ENCODE assay signal across 10 cellular contexts in genomic region chr16:49366669-49367068, GRCh38.
DNase-seq lines count a peak whose midpoint lies in the region; ATAC-seq lines count a peak whose summit lies in the region.
"Had no signal": no experiment of that assay in that cellular context is flagged by ENCODE, and none has a peak within 500 bp of the region (broad histone marks: within the 10 kb centered on the region; RNA-seq: fewer than 3 reads in every experiment).

No MANE protein-coding gene starts in this region.

- H3K4me1 ChIP-seq in BLaER1 treated with 17β-estradiol and CSF1 and Interleukin-3, amounts not matched to agents 10 nM and 100 nM, result peaks cover 17 to 45% (median 36%) of the 10 kb centered on the region in 10 experiments

- H3K27ac ChIP-seq in BLaER1 treated with 17β-estradiol and CSF1 and Interleukin-3, amounts not matched to agents 10 nM and 100 nM, result peak overlapping the region in 10 of 11 experiments; percentile 11 to 80 (median 69); a peak in 18 of 22 replicates

- H3K36me3 ChIP-seq in BLaER1 treated with 17β-estradiol and CSF1 and Interleukin-3, amounts not matched to agents 10 nM and 100 nM, result no peaks in the 10 kb centered on the region

- peak; percentile 47 for ATAC-seq in GM19467 (IDR thresholded peaks at IDR 0.05; ENCODE audit: unreplicated experiment)
- peak; percentile 51 for ATAC-seq in HG02981 (IDR thresholded peaks at IDR 0.05; ENCODE audit: unreplicated experiment)

- no peak overlapping the region for H3K4me3 ChIP-seq in BLaER1 treated with 17β-estradiol and CSF1 and Interleukin-3, amounts not matched to agents 10 nM and 100 nM

- H3K27me3 ChIP-seq in BLaER1 treated with 17β-estradiol and CSF1 and Interleukin-3, amounts not matched to agents 10 nM and 100 nM, result no peaks in the 10 kb centered on the region

- H3K9me3 ChIP-seq in BLaER1 treated with 17β-estradiol and CSF1 and Interleukin-3, amounts not matched to agents 10 nM and 100 nM (replicated peaks in 1 of 11), result peaks cover 18 to 53% (median 28%) of the 10 kb centered on the region in 11 experiments

- peak overlapping the region in 2 of 11 experiments; percentile 12 to 39; a peak in 3 of 22 replicates for H3K9ac ChIP-seq in BLaER1 treated with 17β-estradiol and CSF1 and Interleukin-3, amounts not matched to agents 10 nM and 100 nM

- H4K20me1 ChIP-seq in BLaER1 treated with 17β-estradiol and CSF1 and Interleukin-3, amounts not matched to agents 10 nM and 100 nM, result no peaks in the 10 kb centered on the region

- DNase-seq in MV-4-11 (lab: John Stamatoyannopoulos, UW), result peak; percentile 90
- DNase-seq in dedifferentiated amniotic fluid mesenchymal stem cell (ENCODE audit: extremely low spot score), result no peak
- no peak for DNase-seq in NCI-H345 (lab: John Stamatoyannopoulos, UW)
- no peak for DNase-seq in anterior cingulate cortex (lab: John Stamatoyannopoulos, UW)
- DNase-seq in kidney tubule cell (ENCODE audit: low spot score), result no peak
- DNase-seq: aorta; stimulated activated CD8-positive, alpha-beta memory T cell treated with anti-CD3 and anti-CD28 coated beads, Interleukin-4, amount 100 ng/mL, for 48 hours had no signal

- H3K4me2 ChIP-seq in BLaER1 treated with 17β-estradiol and CSF1 and Interleukin-3, amounts not matched to agents 10 nM and 100 nM, result peak overlapping the region; percentile 30 to 82 (median 70)
